In the genomic region with DNA sequence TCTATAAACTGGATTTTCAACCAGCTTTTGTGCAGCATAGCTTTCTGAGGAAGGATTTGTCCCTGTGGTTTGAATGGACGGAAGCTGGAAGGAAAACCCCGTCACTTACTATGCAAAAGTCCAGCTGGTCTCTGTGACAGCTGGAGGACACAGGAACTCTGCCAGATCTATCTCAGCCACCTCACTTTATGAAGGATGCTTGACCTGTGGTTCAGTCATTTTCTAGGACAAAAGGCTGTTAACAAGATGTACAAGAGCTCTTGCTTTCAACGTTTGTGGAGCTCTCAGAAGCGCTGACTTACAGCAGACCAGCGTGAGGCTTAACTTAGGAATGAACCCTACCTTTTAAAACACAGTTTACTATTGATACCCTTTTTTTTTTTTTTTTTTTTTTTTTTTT, we compare ENCODE assay signal across 16 cellular contexts.
DNase-seq lines count a peak whose midpoint lies in the region; ATAC-seq and TF ChIP-seq lines count a peak whose summit lies in the region.
"Had no signal": no experiment of that assay in that cellular context is flagged by ENCODE, and none has a peak within 500 bp of the region (broad histone marks: within the 10 kb centered on the region; RNA-seq: fewer than 3 reads in every experiment).

No MANE protein-coding gene starts in this region.

- no peaks in the 10 kb centered on the region for H3K36me3 ChIP-seq in SJCRH30
- peaks cover 0 to 4% (median 0%) of the 10 kb centered on the region in 9 donors for H3K36me3 ChIP-seq in heart left ventricle
- H3K36me3 ChIP-seq in suprapubic skin, result no peaks in the 10 kb centered on the region
- H3K36me3 ChIP-seq: BLaER1, SJSA1 had no signal

- TF ChIP-seq EP300 in suprapubic skin (IDR thresholded peaks at IDR 0.05), result no peak

- no peaks in the 10 kb centered on the region for H3K27me3 Mint-ChIP-seq in nephron (ENCODE audit: low read depth)

- no peak overlapping the region for H3K4me3 Mint-ChIP-seq in nephron

- peak; percentile 21 to 78 (median 30) for ATAC-seq in heart left ventricle

- intact Hi-C loops in heart left ventricle (cut with DNase I), result loop anchor here in 3 of 10 donors (2.0 to 5.0 kb wide), 3 partner anchors 21 to 220 kb away; a partner anchor contains a TSS

- H3K4me3 ChIP-seq in SJCRH30, result no peak overlapping the region
- no peak overlapping the region for H3K4me3 ChIP-seq in heart left ventricle
- H3K4me3 ChIP-seq in suprapubic skin, result no peak overlapping the region
- H3K4me3 ChIP-seq: BLaER1, SJSA1 had no signal

- peaks cover 37% of the 10 kb centered on the region for H3K4me1 ChIP-seq in SJCRH30
- peaks cover 0 to 37% (median 20%) of the 10 kb centered on the region in 12 donors for H3K4me1 ChIP-seq in heart left ventricle
- H3K4me1 ChIP-seq in suprapubic skin, result peaks cover 14% of the 10 kb centered on the region
- H3K4me1 ChIP-seq: parathyroid adenoma had no signal

- TF ChIP-seq POLR2A in heart left ventricle (IDR thresholded peaks at IDR 0.05) (no peak), suprapubic skin (IDR thresholded peaks at IDR 0.05) (no peak)

- H3K4me1 Mint-ChIP-seq in nephron, result peaks cover 58% of the 10 kb centered on the region

- DNase-seq in NCI-H1092 (lab: John Stamatoyannopoulos, UW) (peak; percentile 26), SJCRH30 (peak; percentile 61 to 82), heart left ventricle (peak in 2 of 5 donors; percentile 51 to 54), suprapubic skin (ENCODE audit: low spot score in 2 of 2) (no peak), activated gamma-delta T cell treated with Interleukin-2 at 50 U/mL for 16 hours (no peak), COR-L47 (lab: John Stamatoyannopoulos, UW) (no peak), GM10266 (ENCODE audit: extremely low spot score) (no peak)
- DNase-seq: activated naive CD8-positive, alpha-beta T cell treated with anti-CD3 and anti-CD28 coated beads, Interleukin-2, amount 10 ng/mL, durations not matched to agents 7 days and 5 days; erythroblast; NCI-H146; NCI-H526 treated with DMSO at 0.1 percent for 48 hours; stimulated activated CD4-positive, alpha-beta T cell treated with anti-CD3 and anti-CD28 coated beads, Interleukin-1b, Interleukin-23, amount 100 ng/mL, for 48 hours had no signal

- H3K27ac Mint-ChIP-seq in nephron, result peak overlapping the region; percentile 58 to 86 (median 72)

- no peaks in the 10 kb centered on the region for H3K9me3 ChIP-seq in SJCRH30 (replicated peaks)
- H3K9me3 ChIP-seq in heart left ventricle, result no peaks in the 10 kb centered on the region
- H3K9me3 ChIP-seq in suprapubic skin, result no peaks in the 10 kb centered on the region
- H3K9me3 ChIP-seq: BLaER1, SJSA1 had no signal

- no peak for TF ChIP-seq CTCF in heart left ventricle (IDR thresholded peaks at IDR 0.05)
- TF ChIP-seq CTCF in nephron (IDR thresholded peaks at IDR 0.05; ENCODE audit: unreplicated experiment in 3 of 3), result no peak
- no peak for TF ChIP-seq CTCF in suprapubic skin (IDR thresholded peaks at IDR 0.05)
- TF ChIP-seq CTCF in GM10266 (IDR thresholded peaks at IDR 0.05; ENCODE audit: control insufficient read depth, insufficient read depth, low read depth, missing control alignments), result no peak

- 23 to 42% (median 32%) methylated on average over 5 of the region's 5 CpGs for WGBS in heart left ventricle, 4 donors
- 74% methylated on average over 5 of the region's 5 CpGs for WGBS in suprapubic skin

- H3K36me3 Mint-ChIP-seq in nephron (ENCODE audit: low read depth), result peaks cover 3% of the 10 kb centered on the region

- no peak overlapping the region for H3K27ac ChIP-seq in SJCRH30
- H3K27ac ChIP-seq in heart left ventricle, result peak overlapping the region; percentile 37 to 87 (median 71)
- H3K27ac ChIP-seq in suprapubic skin, result no peak overlapping the region
- H3K27ac ChIP-seq: BLaER1, SJSA1 had no signal

- H3K9me3 Mint-ChIP-seq in nephron, result no peaks in the 10 kb centered on the region
- H3K9me3 Mint-ChIP-seq: activated naive CD8-positive, alpha-beta T cell treated with anti-CD3 and anti-CD28 coated beads, Interleukin-2, amount 10 ng/mL, durations not matched to agents 7 days and 5 days had no signal

- H3K27me3 ChIP-seq in SJCRH30 (no peaks in the 10 kb centered on the region), heart left ventricle (no peaks in the 10 kb centered on the region), suprapubic skin (no peaks in the 10 kb centered on the region)
- H3K27me3 ChIP-seq: BLaER1, SJSA1 had no signal

Comparison
In these comparisons a context has a peak if more than half of its experiments do, and no peak if none do; other contexts are left out.
1. DNase-seq: peak in NCI-H1092 (single experiment) and SJCRH30 (2 of 2); none in suprapubic skin (0 of 2), activated gamma-delta T cell treated with Interleukin-2 at 50 U/mL for 16 hours (single experiment), COR-L47 (single experiment) and GM10266 (single experiment).
2. H3K27ac ChIP-seq: peak in heart left ventricle (12 of 12); none in SJCRH30 (single experiment) and suprapubic skin (single experiment).